Comparison of ENCODE assay signal across 1 cellular context in genomic region chr12:67624355-67624754, GRCh38.
TF ChIP-seq lines count a peak whose summit lies in the region.

No MANE protein-coding gene starts in this region.

TF ChIP-seq in HepG2, 621 proteins besides CTCF, POLR2A, EP300 and RAD21:
- TF ChIP-seq NFAT5 (CRISPR knock-in tag; IDR thresholded peaks at IDR 0.05) (no peak), IKZF1 (IDR thresholded peaks at IDR 0.05) (no peak), STAG1 (CRISPR knock-in tag; IDR thresholded peaks at IDR 0.05) (peak; percentile 36), CREB1 (IDR thresholded peaks at IDR 0.05) (peak; percentile 31; the same call in 1 of the 2 replicates), CREB1 (CRISPR knock-in tag; IDR thresholded peaks at IDR 0.05) (no peak), ZFAT (CRISPR knock-in tag; conservative IDR thresholded peaks at IDR 0.05) (0 out of 2 replicates have a peak, but pooled peaks have one; percentile 65)
